ENCODE assay signal across 14 cellular contexts in genomic region chr19:9883764-9884163, GRCh38. TPM values are rescaled to one million over a fixed set of nuclear protein-coding genes. Genes with fewer than 3 reads are reported as not detected.
DNase-seq lines count a peak whose midpoint lies in the region; ATAC-seq and TF ChIP-seq lines count a peak whose summit lies in the region.
"Had no signal": no experiment of that assay in that cellular context is flagged by ENCODE, and none has a peak within 500 bp of the region (broad histone marks: within the 10 kb centered on the region; RNA-seq: fewer than 3 reads in every experiment).

No MANE protein-coding gene starts in this region.

- H3K27ac Mint-ChIP-seq in WTC11 (peak overlapping the region; percentile 56; the same call in 1 of the 2 replicates), glutamatergic neuron (ENCODE audit: unreplicated experiment) (peak overlapping the region; percentile 97)
- H3K27ac Mint-ChIP-seq: CD8-positive, alpha-beta memory T cell had no signal

- H3K36me3 ChIP-seq in gastrocnemius medialis = no peaks in the 10 kb centered on the region

- TF ChIP-seq CTCF in WTC11 (IDR thresholded peaks at IDR 0.05) = no peak
- no peak for TF ChIP-seq CTCF in glutamatergic neuron (IDR thresholded peaks at IDR 0.05; ENCODE audit: partially characterized antibody, unreplicated experiment)
- TF ChIP-seq CTCF in gastrocnemius medialis (IDR thresholded peaks at IDR 0.05 in 4 of 5, conservative IDR thresholded peaks at IDR 0.05 in 1 of 5) = no peak

- H3K9me3 ChIP-seq in gastrocnemius medialis = no peaks in the 10 kb centered on the region

- H3K9me3 Mint-ChIP-seq in WTC11 = no peaks in the 10 kb centered on the region
- peaks cover 11% of the 10 kb centered on the region for H3K9me3 Mint-ChIP-seq in glutamatergic neuron (ENCODE audit: unreplicated experiment)
- H3K9me3 Mint-ChIP-seq: CD8-positive, alpha-beta memory T cell had no signal

- intact Hi-C loops in gastrocnemius medialis (cut with DNase I; ENCODE audit: low total_unique reads) = no loop called here

- H3K4me3 ChIP-seq in gastrocnemius medialis = no peak overlapping the region

- ATAC-seq in WTC11 (no peak), gastrocnemius medialis (no peak)

- TF ChIP-seq POLR2A in gastrocnemius medialis (IDR thresholded peaks at IDR 0.05) = no peak

- H3K27me3 Mint-ChIP-seq in WTC11 (ENCODE audit: low read depth) = no peaks in the 10 kb centered on the region
- H3K27me3 Mint-ChIP-seq in glutamatergic neuron (ENCODE audit: unreplicated experiment) = peaks cover 10% of the 10 kb centered on the region

- H3K4me3 Mint-ChIP-seq in WTC11 = no peak overlapping the region
- peak overlapping the region; percentile 32 for H3K4me3 Mint-ChIP-seq in glutamatergic neuron (ENCODE audit: unreplicated experiment)
- H3K4me3 Mint-ChIP-seq: CD8-positive, alpha-beta memory T cell had no signal

- H3K4me1 Mint-ChIP-seq in WTC11 (peaks cover 5% of the 10 kb centered on the region), glutamatergic neuron (ENCODE audit: low read depth, unreplicated experiment) (peaks cover 7% of the 10 kb centered on the region)
- H3K4me1 Mint-ChIP-seq: CD8-positive, alpha-beta memory T cell had no signal

- POLR2A ChIA-PET in WTC11 (lab: Charles Lee) = no interaction called here

- H3K4me1 ChIP-seq in gastrocnemius medialis = no peaks in the 10 kb centered on the region

- CTCF ChIA-PET in WTC11 (lab: Charles Lee) = interaction anchor here (0.7 to 2.3 kb wide), 5 partner anchors 8 to 366 kb away, joined by 3 to 19 read pairs (median 4); no protein-coding TSS in a partner anchor

- H3K27ac ChIP-seq in temporal lobe (ENCODE audit: low read depth, low read length) (peak overlapping the region; percentile 27), gastrocnemius medialis (no peak overlapping the region)

- in situ Hi-C loops in gastrocnemius medialis (cut with MboI; ENCODE audit: low sequenced_read_pairs in 4 of 4) = no loop called here

- no peaks in the 10 kb centered on the region for H3K27me3 ChIP-seq in gastrocnemius medialis

- DNase-seq in NCI-H82 (lab: John Stamatoyannopoulos, UW) (peak; percentile 74), WTC11 (ENCODE audit: low spot score) (no peak), glutamatergic neuron (no peak), CD1c-positive myeloid dendritic cell (ENCODE audit: extremely low spot score) (no peak), EL (no peak), gastrocnemius medialis (no peak)
- DNase-seq: CD8-positive, alpha-beta memory T cell; IMR-90; Kasumi-1; NCI-H2029; NCI-H510A; NK-92 treated with Interleukin-12 subunit alpha and Interleukin-12 subunit beta, amount 100 ng/mL, for 24 hours; SIG-M5 had no signal

- H3K36me3 Mint-ChIP-seq in WTC11 (peaks cover 3% of the 10 kb centered on the region; the same call in 1 of the 2 replicates), glutamatergic neuron (ENCODE audit: unreplicated experiment) (no peaks in the 10 kb centered on the region)
- H3K36me3 Mint-ChIP-seq: CD8-positive, alpha-beta memory T cell had no signal

TF ChIP-seq in WTC11, 78 proteins besides CTCF, POLR2A, EP300 and RAD21:
- TF ChIP-seq NFYB (CRISPR knock-in tag; conservative IDR thresholded peaks at IDR 0.05; ENCODE audit: low read depth) (no peak), FOXP1 (CRISPR knock-in tag; IDR thresholded peaks at IDR 0.05; ENCODE audit: borderline replicate concordance) (no peak), KAT7 (CRISPR knock-in tag; IDR thresholded peaks at IDR 0.05; ENCODE audit: borderline replicate concordance) (no peak), ZNF416 (CRISPR knock-in tag; IDR thresholded peaks at IDR 0.05) (no peak), ZNF317 (CRISPR knock-in tag; IDR thresholded peaks at IDR 0.05; ENCODE audit: borderline replicate concordance, low read depth) (no peak), GABPB1 (CRISPR knock-in tag; IDR thresholded peaks at IDR 0.05) (no peak), ZNF232 (CRISPR knock-in tag; IDR thresholded peaks at IDR 0.05) (no peak), RELA (CRISPR knock-in tag; IDR thresholded peaks at IDR 0.05; ENCODE audit: borderline replicate concordance) (no peak)
- TF ChIP-seq, protein P1, sequence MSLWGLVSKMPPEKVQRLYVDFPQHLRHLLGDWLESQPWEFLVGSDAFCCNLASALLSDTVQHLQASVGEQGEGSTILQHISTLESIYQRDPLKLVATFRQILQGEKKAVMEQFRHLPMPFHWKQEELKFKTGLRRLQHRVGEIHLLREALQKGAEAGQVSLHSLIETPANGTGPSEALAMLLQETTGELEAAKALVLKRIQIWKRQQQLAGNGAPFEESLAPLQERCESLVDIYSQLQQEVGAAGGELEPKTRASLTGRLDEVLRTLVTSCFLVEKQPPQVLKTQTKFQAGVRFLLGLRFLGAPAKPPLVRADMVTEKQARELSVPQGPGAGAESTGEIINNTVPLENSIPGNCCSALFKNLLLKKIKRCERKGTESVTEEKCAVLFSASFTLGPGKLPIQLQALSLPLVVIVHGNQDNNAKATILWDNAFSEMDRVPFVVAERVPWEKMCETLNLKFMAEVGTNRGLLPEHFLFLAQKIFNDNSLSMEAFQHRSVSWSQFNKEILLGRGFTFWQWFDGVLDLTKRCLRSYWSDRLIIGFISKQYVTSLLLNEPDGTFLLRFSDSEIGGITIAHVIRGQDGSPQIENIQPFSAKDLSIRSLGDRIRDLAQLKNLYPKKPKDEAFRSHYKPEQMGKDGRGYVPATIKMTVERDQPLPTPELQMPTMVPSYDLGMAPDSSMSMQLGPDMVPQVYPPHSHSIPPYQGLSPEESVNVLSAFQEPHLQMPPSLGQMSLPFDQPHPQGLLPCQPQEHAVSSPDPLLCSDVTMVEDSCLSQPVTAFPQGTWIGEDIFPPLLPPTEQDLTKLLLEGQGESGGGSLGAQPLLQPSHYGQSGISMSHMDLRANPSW (CRISPR knock-in tag; conservative IDR thresholded peaks at IDR 0.05; ENCODE audit: low read depth) = no peak

RNA-seq across cellular contexts. Expression of gene PIN1, which starts 48.6 kb away (rescaled TPM):
- total RNA-seq in WTC11 (2021) = 107 to 111 TPM (median 110 TPM) in 3 replicates
- 110 TPM for total RNA-seq in glutamatergic neuron (ENCODE audit: unreplicated experiment)
- 72.5 TPM for total RNA-seq in temporal lobe
- total RNA-seq in gastrocnemius medialis = 100 to 1,000 TPM in 2 of 4 donors, 10 to 100 TPM in 2; 83.9 to 111 (median 93.4) TPM

RNA-seq across cellular contexts. Expression of gene OLFM2, which starts 52.6 kb away (rescaled TPM):
- 66.0 to 93.3 TPM (median 91.8 TPM) in 3 replicates for total RNA-seq in WTC11 (2021)
- 19.5 TPM for total RNA-seq in glutamatergic neuron (ENCODE audit: unreplicated experiment)
- 132 TPM for total RNA-seq in temporal lobe
- total RNA-seq in gastrocnemius medialis = under 1 TPM in 2 of 4 donors, not detected in 2; 0.25 to 0.78 TPM

RNA-seq across cellular contexts. Expression of gene UBL5, which starts 56.0 kb away (rescaled TPM):
- total RNA-seq in WTC11 (2021) (402 to 411 TPM (median 405 TPM) in 3 replicates), glutamatergic neuron (ENCODE audit: unreplicated experiment) (324 TPM), temporal lobe (108 TPM), gastrocnemius medialis (100 to 1,000 TPM; 388 to 612 (median 544) TPM)

Comparison
In these comparisons a context has a peak if more than half of its experiments do, and no peak if none do; other contexts are left out.
1. RNA of gene OLFM2, which starts 52.6 kb away (total RNA-seq): 132 TPM in temporal lobe (single experiment), 66.0 to 93.3 TPM in WTC11 and 19.5 TPM in glutamatergic neuron (single experiment); 0.25 to 0.78 TPM in gastrocnemius medialis; every median in the first group is over 10 times any median in the second.